In the genomic region with DNA sequence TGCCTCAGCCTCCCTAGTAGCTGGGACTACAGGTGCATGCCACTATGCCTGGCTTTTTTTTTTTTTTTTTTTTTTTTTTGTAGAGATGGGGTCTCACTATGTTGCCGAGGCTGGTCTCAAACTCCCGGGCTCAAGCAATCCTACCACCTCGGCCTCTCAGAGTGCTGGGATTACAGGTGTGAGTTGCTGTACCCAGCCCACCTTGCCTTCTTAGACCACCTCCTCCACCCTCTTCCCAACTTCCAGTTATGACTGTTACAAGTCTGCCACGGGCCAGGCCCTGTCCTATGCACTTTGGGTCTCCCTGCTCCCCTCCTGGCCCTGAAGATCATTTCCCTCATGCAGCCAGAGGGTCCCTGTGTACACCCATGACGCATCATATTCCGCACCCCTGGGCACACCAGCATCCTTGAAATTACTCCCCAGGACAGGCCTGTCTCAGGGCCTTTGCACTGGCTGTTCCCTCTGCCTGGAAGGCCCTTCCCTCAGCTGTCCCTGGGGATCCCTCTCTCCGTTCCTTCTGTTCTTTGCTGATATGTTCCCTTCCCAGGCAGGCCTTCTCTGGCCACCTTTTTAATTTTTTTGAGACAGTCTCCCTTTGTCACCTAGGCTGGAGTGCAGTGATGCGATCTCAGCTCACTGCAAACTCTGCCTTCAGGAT, we compare ENCODE assay signal across 1 cellular context.
TF ChIP-seq lines count a peak whose summit lies in the region.

No MANE protein-coding gene starts in this region.

TF ChIP-seq in K562, 482 proteins besides CTCF, POLR2A, EP300 and RAD21:
- peak; percentile 33; the same call in 1 of the 2 replicates for TF ChIP-seq BCOR (IDR thresholded peaks at IDR 0.05)
- no peak for TF ChIP-seq FIP1L1 (IDR thresholded peaks at IDR 0.05; ENCODE audit: low read depth, low read length, poor library complexity, severe bottlenecking)
- no peak for TF ChIP-seq MTF1 (CRISPR knock-in tag; IDR thresholded peaks at IDR 0.05; ENCODE audit: borderline replicate concordance)
- no peak for TF ChIP-seq ZNF24 (IDR thresholded peaks at IDR 0.05)
- no peak for TF ChIP-seq ZNF384 (IDR thresholded peaks at IDR 0.05; ENCODE audit: low read depth, low read length)
- no peak for TF ChIP-seq RNF219 (CRISPR knock-in tag; IDR thresholded peaks at IDR 0.05)
- TF ChIP-seq RBM25 (IDR thresholded peaks at IDR 0.05; ENCODE audit: low read depth, low read length, severe bottlenecking) = peak; percentile 27
- TF ChIP-seq ZNF121 (CRISPR knock-in tag; conservative IDR thresholded peaks at IDR 0.05) = peak; percentile 90
